Comparison of ENCODE assay signal across 15 cellular contexts in genomic region chr5:151225071-151225470, GRCh38. TPM values are rescaled to one million over a fixed set of nuclear protein-coding genes. Genes with fewer than 3 reads are reported as not detected.
DNase-seq lines count a peak whose midpoint lies in the region; ATAC-seq and TF ChIP-seq lines count a peak whose summit lies in the region.
"Had no signal": no experiment of that assay in that cellular context is flagged by ENCODE, and none has a peak within 500 bp of the region (broad histone marks: within the 10 kb centered on the region; RNA-seq: fewer than 3 reads in every experiment).

No MANE protein-coding gene starts in this region.

- no CpG with 5 or more reads among the region's 4 CpGs for WGBS in H9 (ENCODE audit: extremely low coverage, insufficient read length, low lambda C conversion rate)

- H3K36me3 Mint-ChIP-seq in CD8-positive, alpha-beta T cell = peaks cover 23% of the 10 kb centered on the region
- H3K36me3 Mint-ChIP-seq in H9 (ENCODE audit: insufficient read depth in 1 of 3, low read depth in 3 of 3) (peaks cover 0 to 2% (median 0%) of the 10 kb centered on the region in 3 experiments; a peak in 1 of 7 replicates), neural crest cell (ENCODE audit: low read depth) (no peaks in the 10 kb centered on the region)
- peaks cover 6% of the 10 kb centered on the region for H3K36me3 Mint-ChIP-seq in activated naive CD8-positive, alpha-beta T cell

- no peak overlapping the region for H3T11ph ChIP-seq in H9 (ENCODE audit: low read length)

- H3K4ac ChIP-seq in H9 (ENCODE audit: low read depth, low read length) = no peak overlapping the region

- no peak overlapping the region for H2BK120ac ChIP-seq in H9 (ENCODE audit: low read depth, low read length, poor library complexity, severe bottlenecking)

- no peak overlapping the region for H2BK5ac ChIP-seq in H9 (ENCODE audit: insufficient read length, low read length)

- no peak overlapping the region for H4K8ac ChIP-seq in H9 (replicated peaks; ENCODE audit: insufficient read length, low read depth, low read length)

- no peak overlapping the region for H4K5ac ChIP-seq in H9 (ENCODE audit: insufficient read length, low read depth, low read length)

- H3K27me3 Mint-ChIP-seq in CD8-positive, alpha-beta T cell (ENCODE audit: low read depth) = no peaks in the 10 kb centered on the region
- H3K27me3 Mint-ChIP-seq in H9 (ENCODE audit: low read depth) (peaks cover 17% of the 10 kb centered on the region), neural crest cell (ENCODE audit: low read depth) (peaks cover 14% of the 10 kb centered on the region)
- no peaks in the 10 kb centered on the region for H3K27me3 Mint-ChIP-seq in activated naive CD8-positive, alpha-beta T cell

- DNase-seq in CD8-positive, alpha-beta T cell = no peak
- no peak for DNase-seq in H9
- DNase-seq in neural crest cell (ENCODE audit: low read depth, low spot score) = no peak
- DNase-seq: amniotic stem cell; esophagus squamous epithelium; NCI-H2081 treated with DMSO at 0.1 percent for 48 hours; NCI-H748 treated with DMSO at 0.1 percent for 48 hours; stimulated activated CD4-positive, alpha-beta T cell treated with anti-CD3 and anti-CD28 coated beads, Interleukin-1b, Interleukin-23, amount 100 ng/mL, for 48 hours; stimulated activated CD8-positive, alpha-beta memory T cell treated with anti-CD3 and anti-CD28 coated beads, Interleukin-4, amount 100 ng/mL, for 48 hours; upper lobe of right lung had no signal

- no peak overlapping the region for H2BK20ac ChIP-seq in H9 (ENCODE audit: low read depth, low read length, poor library complexity, severe bottlenecking)

- H3K79me2 ChIP-seq in H9 (ENCODE audit: insufficient read depth, low read length) = no peaks in the 10 kb centered on the region

- peaks cover 3% of the 10 kb centered on the region for H3K23me2 ChIP-seq in H9 (ENCODE audit: insufficient read length, low read depth, low read length, poor library complexity, severe bottlenecking)

- H3K23ac ChIP-seq in H9 (ENCODE audit: insufficient read length, low read depth, low read length) = no peak overlapping the region

- H2AK5ac ChIP-seq in H9 (ENCODE audit: insufficient read length, low read length) = no peak overlapping the region

- H2BK12ac ChIP-seq in H9 (ENCODE audit: insufficient read length, low read depth, low read length) = no peak overlapping the region

- CTCF ChIA-PET in CD8-positive, alpha-beta T cell (lab: Charles Lee) = interaction anchor here (0.8 to 4.8 kb wide), 6 partner anchors 12 to 100 kb away, joined by 3 to 52 read pairs (median 4); no protein-coding TSS in a partner anchor

- no peaks in the 10 kb centered on the region for H3K79me1 ChIP-seq in H9 (ENCODE audit: insufficient read depth, low read depth, low read length, poor library complexity, severe bottlenecking)

- H3K14ac ChIP-seq in H9 (ENCODE audit: insufficient read depth, low read length) = no peak overlapping the region

- H3K4me3 ChIP-seq in CD8-positive, alpha-beta T cell (ENCODE audit: low read depth, low read length) = no peak overlapping the region
- H3K4me3 ChIP-seq: right atrium auricular region had no signal

- no peaks in the 10 kb centered on the region for H3K9me3 Mint-ChIP-seq in CD8-positive, alpha-beta T cell
- H3K9me3 Mint-ChIP-seq in H9 (no peaks in the 10 kb centered on the region), neural crest cell (no peaks in the 10 kb centered on the region)
- no peaks in the 10 kb centered on the region for H3K9me3 Mint-ChIP-seq in activated naive CD8-positive, alpha-beta T cell (ENCODE audit: low read depth)

- H3K56ac ChIP-seq in H9 (ENCODE audit: insufficient read length, low read depth, low read length) = no peak overlapping the region

- no peaks in the 10 kb centered on the region for H3K9me3 ChIP-seq in CD8-positive, alpha-beta T cell (ENCODE audit: low read length)
- H3K9me3 ChIP-seq in H9 (ENCODE audit: control insufficient read depth, low read depth, low read length) = no peaks in the 10 kb centered on the region
- H3K9me3 ChIP-seq: esophagus squamous epithelium, right atrium auricular region, upper lobe of right lung had no signal

- no peak overlapping the region for H4K91ac ChIP-seq in H9 (ENCODE audit: insufficient read length, low read depth, low read length)

- H3K27ac Mint-ChIP-seq in CD8-positive, alpha-beta T cell = peak overlapping the region; percentile 96
- H3K27ac Mint-ChIP-seq in H9 = peak overlapping the region in 1 of 3 experiments; percentile 5; a peak in 2 of 7 replicates
- H3K27ac Mint-ChIP-seq in activated naive CD8-positive, alpha-beta T cell = peak overlapping the region; percentile 96
- no peak overlapping the region for H3K27ac Mint-ChIP-seq in neural crest cell (ENCODE audit: unreplicated experiment)

- H3K4me3 Mint-ChIP-seq in CD8-positive, alpha-beta T cell = peak overlapping the region; percentile 59
- H3K4me3 Mint-ChIP-seq in H9 (no peak overlapping the region), neural crest cell (peak overlapping the region; percentile 4)
- peak overlapping the region; percentile 75 for H3K4me3 Mint-ChIP-seq in activated naive CD8-positive, alpha-beta T cell

- no peak overlapping the region for H3K9ac ChIP-seq in H9 (ENCODE audit: extremely low read depth, insufficient read length, low read length)

- H3K4me1 Mint-ChIP-seq in CD8-positive, alpha-beta T cell (ENCODE audit: low read depth) = peaks cover 44% of the 10 kb centered on the region
- H3K4me1 Mint-ChIP-seq in H9 (peaks cover 17 to 22% of the 10 kb centered on the region in 2 experiments), neural crest cell (peaks cover 4% of the 10 kb centered on the region)
- peaks cover 44% of the 10 kb centered on the region for H3K4me1 Mint-ChIP-seq in activated naive CD8-positive, alpha-beta T cell (ENCODE audit: low read depth)

- no peak overlapping the region for H3K18ac ChIP-seq in H9 (ENCODE audit: insufficient read length, low read depth, low read length)

- no peak overlapping the region for H2AFZ ChIP-seq in H9 (ENCODE audit: low read length)

- POLR2A ChIA-PET in CD8-positive, alpha-beta T cell (lab: Charles Lee) = interaction anchor here (0.6 to 5.4 kb wide), 6 partner anchors 10 to 546 kb away, joined by 3 to 94 read pairs (median 3); partner anchors contain the start of genes ANXA6 and G3BP1

- H2BK15ac ChIP-seq in H9 (ENCODE audit: low read depth, low read length) = no peak overlapping the region

- no peaks in the 10 kb centered on the region for H4K20me1 ChIP-seq in H9 (ENCODE audit: control insufficient read depth, insufficient read depth, insufficient read length)

- H3K4me1 ChIP-seq in CD8-positive, alpha-beta T cell (ENCODE audit: insufficient read depth, low read length) = peaks cover 44% of the 10 kb centered on the region
- H3K4me1 ChIP-seq in H9 (ENCODE audit: insufficient read depth, low read length) = no peaks in the 10 kb centered on the region

- intact Hi-C loops in CD8-positive, alpha-beta T cell (cut with DNase I, micrococcal nuclease) = loop anchor here in 1 of 2 experiments (1.0 kb wide), 1 partner anchor 14 kb away; no protein-coding TSS in a partner anchor

- H3K27ac ChIP-seq in CD8-positive, alpha-beta T cell (ENCODE audit: low read depth, low read length) = no peak overlapping the region
- H3K27ac ChIP-seq in H9 (ENCODE audit: insufficient read length, low read depth, low read length) = no peak overlapping the region
- H3K27ac ChIP-seq: upper lobe of right lung had no signal

- peaks cover 5% of the 10 kb centered on the region for H3K36me3 ChIP-seq in CD8-positive, alpha-beta T cell (ENCODE audit: insufficient read depth, low read length)
- H3K36me3 ChIP-seq: esophagus squamous epithelium, right atrium auricular region, upper lobe of right lung had no signal

- no peak for ATAC-seq in CD8-positive, alpha-beta T cell
- ATAC-seq in GM19351 (IDR thresholded peaks at IDR 0.05; ENCODE audit: unreplicated experiment) = no peak
- ATAC-seq in GM21360 (IDR thresholded peaks at IDR 0.05; ENCODE audit: unreplicated experiment) = no peak
- no peak for ATAC-seq in HG03175 (IDR thresholded peaks at IDR 0.05; ENCODE audit: unreplicated experiment)
- ATAC-seq: upper lobe of right lung had no signal

- TF ChIP-seq CTCF in CD8-positive, alpha-beta T cell (IDR thresholded peaks at IDR 0.05) = peak; percentile 49
- TF ChIP-seq CTCF in H9 (conservative IDR thresholded peaks at IDR 0.05) (0 out of 3 replicates have a peak, but pooled peaks have one; percentile 10), neural crest cell (conservative IDR thresholded peaks at IDR 0.05) (no peak)

- no peaks in the 10 kb centered on the region for H3K27me3 ChIP-seq in CD8-positive, alpha-beta T cell (ENCODE audit: insufficient read depth, low read length)
- no peaks in the 10 kb centered on the region for H3K27me3 ChIP-seq in H9 (ENCODE audit: insufficient read depth, low read length)
- H3K27me3 ChIP-seq: esophagus squamous epithelium, right atrium auricular region, upper lobe of right lung had no signal

- H3K4me2 ChIP-seq in H9 (ENCODE audit: insufficient read depth, insufficient read length, low read length) = no peak overlapping the region

RNA-seq across cellular contexts. Expression of gene CCDC69, which starts 1.2 kb away (rescaled TPM):
- 10 to 100 TPM; 96.3 to 98.5 TPM for total RNA-seq in CD8-positive, alpha-beta T cell
- total RNA-seq in H9 (2021) (5.3 and 6.0 TPM in 2 replicates), neural crest cell (1.7 and 1.8 TPM in 2 replicates)

RNA-seq across cellular contexts. Expression of gene GM2A, which starts 27.9 kb away (rescaled TPM):
- total RNA-seq in CD8-positive, alpha-beta T cell = 1 to 10 TPM; 3.4 to 5.0 TPM
- total RNA-seq in H9 (2021) (25.9 and 27.8 TPM in 2 replicates), neural crest cell (25.5 and 27.6 TPM in 2 replicates)

Comparison
In these comparisons a context has a peak if more than half of its experiments do, and no peak if none do; other contexts are left out.
1. H3K4me3 Mint-ChIP-seq: peak in CD8-positive, alpha-beta T cell (single experiment), activated naive CD8-positive, alpha-beta T cell (single experiment) and neural crest cell (single experiment); none in H9 (0 of 2).
2. RNA of gene CCDC69, which starts 1.2 kb away (total RNA-seq): 96.3 to 98.5 TPM in CD8-positive, alpha-beta T cell; 5.3 to 6.0 TPM in H9 and 1.7 to 1.8 TPM in neural crest cell; every median in the first group is over 10 times any median in the second.